Comparison of ENCODE assay signal across 28 cellular contexts in genomic region chr7:13821152-13821787, GRCh38.
DNase-seq lines count a peak whose midpoint lies in the region; ATAC-seq and TF ChIP-seq lines count a peak whose summit lies in the region.
"Had no signal": no experiment of that assay in that cellular context is flagged by ENCODE, and none has a peak within 500 bp of the region (broad histone marks: within the 10 kb centered on the region; RNA-seq: fewer than 3 reads in every experiment).

No MANE protein-coding gene starts in this region.

- no peaks in the 10 kb centered on the region for H3K9me2 ChIP-seq in GM23248 (ENCODE audit: insufficient read depth)

- H3K4me1 ChIP-seq in GM23248 (ENCODE audit: insufficient read depth): peaks cover 9% of the 10 kb centered on the region; the same call in 1 of the 2 replicates
- H3K4me1 ChIP-seq: foreskin keratinocyte, heart right ventricle, spleen, testis, uterus had no signal

- H3F3A ChIP-seq in GM23248 (ENCODE audit: insufficient read depth): peaks cover 17% of the 10 kb centered on the region

- no peaks in the 10 kb centered on the region for H3K79me2 ChIP-seq in GM23248 (ENCODE audit: insufficient read depth)

- no peaks in the 10 kb centered on the region for H4K20me1 ChIP-seq in GM23248 (ENCODE audit: insufficient read depth)

- H3K4me2 ChIP-seq in GM23248 (ENCODE audit: unreplicated experiment): peak overlapping the region; percentile 47

- no peaks in the 10 kb centered on the region for H3K36me3 ChIP-seq in GM23248 (ENCODE audit: low read depth)
- H3K36me3 ChIP-seq: cardiac muscle cell, heart right ventricle, spleen, uterus had no signal

- 1 to 12% methylated on average over 3 of the region's 3 CpGs for WGBS in GM23248 (ENCODE audit: low coverage in 1 of 2, low lambda C conversion rate in 2 of 2, missing lambda C conversion rate in 2 of 2), 2 experiments

- peak; percentile 30; the same call in 2 of the 3 replicates for ATAC-seq in SK-N-SH treated with all-trans-retinoic acid at 6 μM for 48 hours
- no peak for ATAC-seq in GM18505 (IDR thresholded peaks at IDR 0.05; ENCODE audit: unreplicated experiment)
- ATAC-seq in GM18858 (IDR thresholded peaks at IDR 0.05; ENCODE audit: unreplicated experiment): no peak
- ATAC-seq: activated T-cell treated with anti-CD3 and anti-CD28 coated beads, Interleukin-2, amount 50 U/mL, for 4 hours; foreskin keratinocyte; heart right ventricle; left lobe of liver; stimulated activated naive B cell treated with anti-CD40 and anti-IgM and Interleukin-4, amounts not matched to agents 10 μg/mL and 1 μg/mL and 100 μg/mL, for 72 hours had no signal

- no peak for TF ChIP-seq POLR2A in GM18505 (IDR thresholded peaks at IDR 0.05; ENCODE audit: borderline replicate concordance, extremely low read depth, insufficient read depth, insufficient read length)

- peak overlapping the region; percentile 51 for H2AFZ ChIP-seq in GM23248

- no peak overlapping the region for H3K9ac ChIP-seq in GM23248

- H3K27me3 ChIP-seq in GM23248 (replicated peaks; ENCODE audit: insufficient read depth): no peaks in the 10 kb centered on the region
- H3K27me3 ChIP-seq: cardiac muscle cell, foreskin keratinocyte, heart right ventricle, spleen, testis, uterus had no signal

- in situ Hi-C loops in GM23248 (cut with MboI): no loop called here

- H3K4me3 ChIP-seq in GM23248: no peak overlapping the region
- H3K4me3 ChIP-seq: cardiac muscle cell, heart right ventricle, SK-N-MC, spleen, testis, uterus had no signal

- no peaks in the 10 kb centered on the region for H3K9me3 ChIP-seq in GM23248 (ENCODE audit: low read depth)
- H3K9me3 ChIP-seq: testis, uterus had no signal

- DNase-seq in GM23248 (peak; percentile 55), fibroblast of peridontal ligament (ENCODE audit: extremely low read depth) (peak; percentile 87), stromal cell of bone marrow (ENCODE audit: low read depth) (peak; percentile 67), SIG-M5 treated with dmso at 0.1 percent for 504 hours (lab: John Stamatoyannopoulos, UW; ENCODE audit: unreplicated experiment) (no peak)
- DNase-seq: activated CD4-positive, alpha-beta T cell treated with anti-CD3 and anti-CD28 coated beads, Interleukin-2, amount 10 ng/mL, durations not matched to agents 24 days and 14 days; activated T-cell treated with anti-CD3 and anti-CD28 coated beads, Interleukin-2, amount 50 U/mL, for 4 hours; CD4-positive, alpha-beta T cell; DMS 273 treated with DMSO at 0.1 percent for 48 hours; foreskin keratinocyte; heart right ventricle; naive B cell; NCI-H1092; NCI-H187; NCI-H526 treated with DMSO at 0.1 percent for 48 hours; occipital lobe; spleen; stimulated activated CD4-positive, alpha-beta T cell treated with anti-CD3 and anti-CD28 coated beads, Interleukin-4, amount 100 ng/mL, for 24 hours; stimulated activated naive B cell treated with anti-CD40 and anti-IgM and Interleukin-4, amounts not matched to agents 10 μg/mL and 1 μg/mL and 100 μg/mL, for 72 hours; testis; uterus had no signal

- peak overlapping the region; percentile 33; the same call in 1 of the 2 replicates for H3K27ac ChIP-seq in GM23248
- H3K27ac ChIP-seq: cardiac muscle cell, foreskin keratinocyte, heart right ventricle, RWPE1, SK-N-MC, spleen, testis, uterus, VCaP had no signal

TF ChIP-seq in SK-N-SH treated with all-trans-retinoic acid at 6 μM for 48 hours, 23 proteins besides CTCF, POLR2A, EP300 and RAD21:
- TF ChIP-seq ZC3H10 (CRISPR knock-in tag; IDR thresholded peaks at IDR 0.05) (no peak), TSHZ2 (CRISPR knock-in tag; IDR thresholded peaks at IDR 0.05) (no peak), PPARA (CRISPR knock-in tag; IDR thresholded peaks at IDR 0.05; ENCODE audit: borderline replicate concordance) (no peak), ZFP3 (CRISPR knock-in tag; IDR thresholded peaks at IDR 0.05) (no peak), PATZ1 (CRISPR knock-in tag; IDR thresholded peaks at IDR 0.05; ENCODE audit: borderline replicate concordance) (no peak), OSR1 (CRISPR knock-in tag; IDR thresholded peaks at IDR 0.05) (no peak), TOX (CRISPR knock-in tag; IDR thresholded peaks at IDR 0.05; ENCODE audit: borderline replicate concordance) (no peak), BACH2 (CRISPR knock-in tag; IDR thresholded peaks at IDR 0.05; ENCODE audit: borderline replicate concordance) (no peak), GLIS3 (CRISPR knock-in tag; IDR thresholded peaks at IDR 0.05) (no peak)
